1 cellular context compared by ENCODE assay signal in the genomic region with DNA sequence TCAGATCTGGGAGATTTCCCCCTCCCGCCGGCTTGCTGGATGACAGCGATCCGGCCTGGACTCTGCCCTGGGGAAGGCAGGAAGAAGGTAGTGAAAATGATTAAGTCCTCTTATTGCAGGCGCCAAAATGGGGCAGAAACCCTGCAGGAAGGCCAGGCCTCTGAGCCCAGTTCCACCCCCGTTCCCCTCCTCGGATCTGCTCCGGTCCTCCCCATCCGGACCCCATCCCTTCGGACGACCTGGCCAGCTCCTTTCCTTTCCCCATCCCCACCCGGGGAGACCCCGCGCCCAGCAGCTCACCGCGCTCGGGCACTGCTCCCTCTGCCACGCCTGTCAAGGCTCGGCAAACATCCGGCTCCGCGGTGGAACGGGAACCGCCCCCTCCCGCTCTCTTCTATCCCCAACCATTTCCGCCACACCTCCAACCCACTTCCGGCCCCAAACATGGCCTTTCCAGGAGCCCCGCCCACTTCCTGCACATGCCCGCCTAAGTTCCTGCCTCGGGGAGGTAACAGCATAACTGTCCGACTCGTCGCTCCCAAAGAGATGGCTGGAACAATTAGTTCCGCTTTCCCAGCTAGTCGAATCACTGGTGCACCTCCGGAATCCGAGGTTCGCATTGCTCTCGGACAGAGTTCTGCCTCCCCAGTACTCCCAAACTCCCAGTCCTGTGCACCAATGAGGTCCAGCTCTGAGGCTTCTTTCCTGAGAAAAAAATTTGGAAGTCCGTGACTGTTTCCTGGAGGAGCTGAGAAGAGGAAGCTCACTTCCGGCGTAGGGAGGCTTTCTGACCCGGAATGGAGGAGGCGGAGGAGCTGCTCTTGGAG.
TF ChIP-seq lines count a peak whose summit lies in the region.

A gene (minus strand): TSS at position 369 of the 827 bp plus-strand sequence. CDS start 4,512 bp downstream, outside the sequence.
A gene (plus strand): TSS at position 781 of the 827 bp plus-strand sequence. CDS start 17 bp downstream, at position 798.

TF ChIP-seq in HepG2, 621 proteins besides CTCF, POLR2A, EP300 and RAD21 (continued from another document and continues in another):
- TF ChIP-seq, protein P1, sequence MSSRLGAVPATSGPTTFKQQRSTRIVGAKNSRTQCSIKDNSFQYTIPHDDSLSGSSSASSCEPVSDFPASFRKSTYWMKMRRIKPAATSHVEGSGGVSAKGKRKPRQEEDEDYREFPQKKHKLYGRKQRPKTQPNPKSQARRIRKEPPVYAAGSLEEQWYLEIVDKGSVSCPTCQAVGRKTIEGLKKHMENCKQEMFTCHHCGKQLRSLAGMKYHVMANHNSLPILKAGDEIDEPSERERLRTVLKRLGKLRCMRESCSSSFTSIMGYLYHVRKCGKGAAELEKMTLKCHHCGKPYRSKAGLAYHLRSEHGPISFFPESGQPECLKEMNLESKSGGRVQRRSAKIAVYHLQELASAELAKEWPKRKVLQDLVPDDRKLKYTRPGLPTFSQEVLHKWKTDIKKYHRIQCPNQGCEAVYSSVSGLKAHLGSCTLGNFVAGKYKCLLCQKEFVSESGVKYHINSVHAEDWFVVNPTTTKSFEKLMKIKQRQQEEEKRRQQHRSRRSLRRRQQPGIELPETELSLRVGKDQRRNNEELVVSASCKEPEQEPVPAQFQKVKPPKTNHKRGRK (CRISPR knock-in tag; IDR thresholded peaks at IDR 0.05) = no peak
- TF ChIP-seq PHF5A (CRISPR knock-in tag; IDR thresholded peaks at IDR 0.05; ENCODE audit: low read depth, unreplicated experiment) (peak; percentile 26), ZSCAN29 (CRISPR knock-in tag; conservative IDR thresholded peaks at IDR 0.05) (peak; percentile 4; the same call in 1 of the 2 replicates), KAT7 (CRISPR knock-in tag; IDR thresholded peaks at IDR 0.05; ENCODE audit: borderline replicate concordance) (peak; percentile 83; the same call in 1 of the 2 replicates), ZNF124 (CRISPR knock-in tag; IDR thresholded peaks at IDR 0.05) (peak; percentile 88), ZMYM2 (CRISPR knock-in tag; IDR thresholded peaks at IDR 0.05) (no peak), HNRNPH1 (optimal IDR thresholded peaks at IDR 0.05; ENCODE audit: low read depth, low read length) (peak; percentile 71), MTF1 (CRISPR knock-in tag; IDR thresholded peaks at IDR 0.05) (no peak), ZNF788 (CRISPR knock-in tag; IDR thresholded peaks at IDR 0.05; ENCODE audit: borderline replicate concordance) (peak; percentile 95), ZNF660 (CRISPR knock-in tag; IDR thresholded peaks at IDR 0.05; ENCODE audit: borderline replicate concordance, low read depth) (no peak), NBN (conservative IDR thresholded peaks at IDR 0.05) (no peak), HNF4A (CRISPR knock-in tag; IDR thresholded peaks at IDR 0.05) (peak; percentile 57), LCORL (IDR thresholded peaks at IDR 0.05) (no peak), LCORL (CRISPR knock-in tag; IDR thresholded peaks at IDR 0.05) (peak; percentile 36; the same call in 1 of the 2 replicates), ZNF792 (CRISPR knock-in tag; IDR thresholded peaks at IDR 0.05) (peak; percentile 83; the same call in 1 of the 2 replicates), TBX3 (IDR thresholded peaks at IDR 0.05; ENCODE audit: borderline replicate concordance) (peak; percentile 63; the same call in 1 of the 2 replicates), PITX1 (CRISPR knock-in tag; IDR thresholded peaks at IDR 0.05) (peak; percentile 36; the same call in 1 of the 2 replicates), ZSCAN22 (CRISPR knock-in tag; IDR thresholded peaks at IDR 0.05) (no peak; the same call in 1 of the 2 replicates), NCOA5 (CRISPR knock-in tag; IDR thresholded peaks at IDR 0.05) (no peak), PAWR (CRISPR knock-in tag; IDR thresholded peaks at IDR 0.05; ENCODE audit: borderline replicate concordance) (no peak), PRMT3 (CRISPR knock-in tag; IDR thresholded peaks at IDR 0.05; ENCODE audit: borderline replicate concordance, low read depth) (no peak), ZNF138 (CRISPR knock-in tag; IDR thresholded peaks at IDR 0.05; ENCODE audit: low read depth) (no peak), MAF1 (CRISPR knock-in tag; IDR thresholded peaks at IDR 0.05; ENCODE audit: borderline replicate concordance) (no peak), ZSCAN21 (CRISPR knock-in tag; IDR thresholded peaks at IDR 0.05; ENCODE audit: borderline replicate concordance) (peak; percentile 75), IKZF4 (CRISPR knock-in tag; IDR thresholded peaks at IDR 0.05; ENCODE audit: borderline replicate concordance, low read depth, not compliant biosample characterization) (peak; percentile 68), SETDB1 (CRISPR knock-in tag; IDR thresholded peaks at IDR 0.05; ENCODE audit: borderline replicate concordance) (no peak), ZNF850 (CRISPR knock-in tag; conservative IDR thresholded peaks at IDR 0.05) (no peak), PPARG (CRISPR knock-in tag; conservative IDR thresholded peaks at IDR 0.05) (0 out of 2 replicates have a peak, but pooled peaks have one; percentile 16), ZNF33B (CRISPR knock-in tag; IDR thresholded peaks at IDR 0.05) (no peak), ZNF549 (CRISPR knock-in tag; IDR thresholded peaks at IDR 0.05) (no peak), KAT2B (IDR thresholded peaks at IDR 0.05; ENCODE audit: borderline replicate concordance, low read depth, low read length) (no peak), FIP1L1 (IDR thresholded peaks at IDR 0.05; ENCODE audit: borderline replicate concordance, insufficient read depth, low read depth, low read length) (no peak)
- TF ChIP-seq, protein P2, sequence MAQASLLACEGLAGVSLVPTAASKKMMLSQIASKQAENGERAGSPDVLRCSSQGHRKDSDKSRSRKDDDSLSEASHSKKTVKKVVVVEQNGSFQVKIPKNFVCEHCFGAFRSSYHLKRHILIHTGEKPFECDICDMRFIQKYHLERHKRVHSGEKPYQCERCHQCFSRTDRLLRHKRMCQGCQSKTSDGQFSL (CRISPR knock-in tag; IDR thresholded peaks at IDR 0.05) = no peak
- TF ChIP-seq, protein P3, sequence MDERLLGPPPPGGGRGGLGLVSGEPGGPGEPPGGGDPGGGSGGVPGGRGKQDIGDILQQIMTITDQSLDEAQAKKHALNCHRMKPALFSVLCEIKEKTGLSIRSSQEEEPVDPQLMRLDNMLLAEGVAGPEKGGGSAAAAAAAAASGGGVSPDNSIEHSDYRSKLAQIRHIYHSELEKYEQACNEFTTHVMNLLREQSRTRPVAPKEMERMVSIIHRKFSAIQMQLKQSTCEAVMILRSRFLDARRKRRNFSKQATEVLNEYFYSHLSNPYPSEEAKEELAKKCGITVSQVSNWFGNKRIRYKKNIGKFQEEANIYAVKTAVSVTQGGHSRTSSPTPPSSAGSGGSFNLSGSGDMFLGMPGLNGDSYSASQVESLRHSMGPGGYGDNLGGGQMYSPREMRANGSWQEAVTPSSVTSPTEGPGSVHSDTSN (CRISPR knock-in tag; IDR thresholded peaks at IDR 0.05) = no peak
- TF ChIP-seq, protein P4, sequence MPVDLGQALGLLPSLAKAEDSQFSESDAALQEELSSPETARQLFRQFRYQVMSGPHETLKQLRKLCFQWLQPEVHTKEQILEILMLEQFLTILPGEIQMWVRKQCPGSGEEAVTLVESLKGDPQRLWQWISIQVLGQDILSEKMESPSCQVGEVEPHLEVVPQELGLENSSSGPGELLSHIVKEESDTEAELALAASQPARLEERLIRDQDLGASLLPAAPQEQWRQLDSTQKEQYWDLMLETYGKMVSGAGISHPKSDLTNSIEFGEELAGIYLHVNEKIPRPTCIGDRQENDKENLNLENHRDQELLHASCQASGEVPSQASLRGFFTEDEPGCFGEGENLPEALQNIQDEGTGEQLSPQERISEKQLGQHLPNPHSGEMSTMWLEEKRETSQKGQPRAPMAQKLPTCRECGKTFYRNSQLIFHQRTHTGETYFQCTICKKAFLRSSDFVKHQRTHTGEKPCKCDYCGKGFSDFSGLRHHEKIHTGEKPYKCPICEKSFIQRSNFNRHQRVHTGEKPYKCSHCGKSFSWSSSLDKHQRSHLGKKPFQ (CRISPR knock-in tag; IDR thresholded peaks at IDR 0.05; ENCODE audit: insufficient replicate concordance) = peak; percentile 23
- TF ChIP-seq, protein P5, sequence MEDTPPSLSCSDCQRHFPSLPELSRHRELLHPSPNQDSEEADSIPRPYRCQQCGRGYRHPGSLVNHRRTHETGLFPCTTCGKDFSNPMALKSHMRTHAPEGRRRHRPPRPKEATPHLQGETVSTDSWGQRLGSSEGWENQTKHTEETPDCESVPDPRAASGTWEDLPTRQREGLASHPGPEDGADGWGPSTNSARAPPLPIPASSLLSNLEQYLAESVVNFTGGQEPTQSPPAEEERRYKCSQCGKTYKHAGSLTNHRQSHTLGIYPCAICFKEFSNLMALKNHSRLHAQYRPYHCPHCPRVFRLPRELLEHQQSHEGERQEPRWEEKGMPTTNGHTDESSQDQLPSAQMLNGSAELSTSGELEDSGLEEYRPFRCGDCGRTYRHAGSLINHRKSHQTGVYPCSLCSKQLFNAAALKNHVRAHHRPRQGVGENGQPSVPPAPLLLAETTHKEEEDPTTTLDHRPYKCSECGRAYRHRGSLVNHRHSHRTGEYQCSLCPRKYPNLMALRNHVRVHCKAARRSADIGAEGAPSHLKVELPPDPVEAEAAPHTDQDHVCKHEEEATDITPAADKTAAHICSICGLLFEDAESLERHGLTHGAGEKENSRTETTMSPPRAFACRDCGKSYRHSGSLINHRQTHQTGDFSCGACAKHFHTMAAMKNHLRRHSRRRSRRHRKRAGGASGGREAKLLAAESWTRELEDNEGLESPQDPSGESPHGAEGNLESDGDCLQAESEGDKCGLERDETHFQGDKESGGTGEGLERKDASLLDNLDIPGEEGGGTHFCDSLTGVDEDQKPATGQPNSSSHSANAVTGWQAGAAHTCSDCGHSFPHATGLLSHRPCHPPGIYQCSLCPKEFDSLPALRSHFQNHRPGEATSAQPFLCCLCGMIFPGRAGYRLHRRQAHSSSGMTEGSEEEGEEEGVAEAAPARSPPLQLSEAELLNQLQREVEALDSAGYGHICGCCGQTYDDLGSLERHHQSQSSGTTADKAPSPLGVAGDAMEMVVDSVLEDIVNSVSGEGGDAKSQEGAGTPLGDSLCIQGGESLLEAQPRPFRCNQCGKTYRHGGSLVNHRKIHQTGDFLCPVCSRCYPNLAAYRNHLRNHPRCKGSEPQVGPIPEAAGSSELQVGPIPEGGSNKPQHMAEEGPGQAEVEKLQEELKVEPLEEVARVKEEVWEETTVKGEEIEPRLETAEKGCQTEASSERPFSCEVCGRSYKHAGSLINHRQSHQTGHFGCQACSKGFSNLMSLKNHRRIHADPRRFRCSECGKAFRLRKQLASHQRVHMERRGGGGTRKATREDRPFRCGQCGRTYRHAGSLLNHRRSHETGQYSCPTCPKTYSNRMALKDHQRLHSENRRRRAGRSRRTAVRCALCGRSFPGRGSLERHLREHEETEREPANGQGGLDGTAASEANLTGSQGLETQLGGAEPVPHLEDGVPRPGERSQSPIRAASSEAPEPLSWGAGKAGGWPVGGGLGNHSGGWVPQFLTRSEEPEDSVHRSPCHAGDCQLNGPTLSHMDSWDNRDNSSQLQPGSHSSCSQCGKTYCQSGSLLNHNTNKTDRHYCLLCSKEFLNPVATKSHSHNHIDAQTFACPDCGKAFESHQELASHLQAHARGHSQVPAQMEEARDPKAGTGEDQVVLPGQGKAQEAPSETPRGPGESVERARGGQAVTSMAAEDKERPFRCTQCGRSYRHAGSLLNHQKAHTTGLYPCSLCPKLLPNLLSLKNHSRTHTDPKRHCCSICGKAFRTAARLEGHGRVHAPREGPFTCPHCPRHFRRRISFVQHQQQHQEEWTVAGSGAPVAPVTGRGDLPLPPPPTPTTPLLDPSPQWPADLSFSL (CRISPR knock-in tag; IDR thresholded peaks at IDR 0.05) = no peak
- TF ChIP-seq, protein P6, sequence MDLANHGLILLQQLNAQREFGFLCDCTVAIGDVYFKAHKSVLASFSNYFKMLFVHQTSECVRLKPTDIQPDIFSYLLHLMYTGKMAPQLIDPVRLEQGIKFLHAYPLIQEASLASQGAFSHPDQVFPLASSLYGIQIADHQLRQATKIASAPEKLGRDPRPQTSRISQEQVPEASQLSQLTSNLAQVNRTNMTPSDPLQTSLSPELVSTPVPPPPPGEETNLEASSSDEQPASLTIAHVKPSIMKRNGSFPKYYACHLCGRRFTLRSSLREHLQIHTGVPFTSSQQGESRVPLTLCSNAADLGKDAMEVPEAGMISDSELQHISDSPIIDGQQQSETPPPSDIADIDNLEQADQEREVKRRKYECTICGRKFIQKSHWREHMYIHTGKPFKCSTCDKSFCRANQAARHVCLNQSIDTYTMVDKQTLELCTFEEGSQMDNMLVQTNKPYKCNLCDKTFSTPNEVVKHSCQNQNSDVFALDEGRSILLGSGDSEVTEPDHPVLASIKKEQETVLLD (CRISPR knock-in tag; IDR thresholded peaks at IDR 0.05; ENCODE audit: low read depth) = 0 out of 2 replicates have a peak, but pooled peaks have one; percentile 69
- TF ChIP-seq, protein P7, sequence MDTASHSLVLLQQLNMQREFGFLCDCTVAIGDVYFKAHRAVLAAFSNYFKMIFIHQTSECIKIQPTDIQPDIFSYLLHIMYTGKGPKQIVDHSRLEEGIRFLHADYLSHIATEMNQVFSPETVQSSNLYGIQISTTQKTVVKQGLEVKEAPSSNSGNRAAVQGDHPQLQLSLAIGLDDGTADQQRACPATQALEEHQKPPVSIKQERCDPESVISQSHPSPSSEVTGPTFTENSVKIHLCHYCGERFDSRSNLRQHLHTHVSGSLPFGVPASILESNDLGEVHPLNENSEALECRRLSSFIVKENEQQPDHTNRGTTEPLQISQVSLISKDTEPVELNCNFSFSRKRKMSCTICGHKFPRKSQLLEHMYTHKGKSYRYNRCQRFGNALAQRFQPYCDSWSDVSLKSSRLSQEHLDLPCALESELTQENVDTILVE (CRISPR knock-in tag; IDR thresholded peaks at IDR 0.05) = peak; percentile 86
- TF ChIP-seq, protein P8, sequence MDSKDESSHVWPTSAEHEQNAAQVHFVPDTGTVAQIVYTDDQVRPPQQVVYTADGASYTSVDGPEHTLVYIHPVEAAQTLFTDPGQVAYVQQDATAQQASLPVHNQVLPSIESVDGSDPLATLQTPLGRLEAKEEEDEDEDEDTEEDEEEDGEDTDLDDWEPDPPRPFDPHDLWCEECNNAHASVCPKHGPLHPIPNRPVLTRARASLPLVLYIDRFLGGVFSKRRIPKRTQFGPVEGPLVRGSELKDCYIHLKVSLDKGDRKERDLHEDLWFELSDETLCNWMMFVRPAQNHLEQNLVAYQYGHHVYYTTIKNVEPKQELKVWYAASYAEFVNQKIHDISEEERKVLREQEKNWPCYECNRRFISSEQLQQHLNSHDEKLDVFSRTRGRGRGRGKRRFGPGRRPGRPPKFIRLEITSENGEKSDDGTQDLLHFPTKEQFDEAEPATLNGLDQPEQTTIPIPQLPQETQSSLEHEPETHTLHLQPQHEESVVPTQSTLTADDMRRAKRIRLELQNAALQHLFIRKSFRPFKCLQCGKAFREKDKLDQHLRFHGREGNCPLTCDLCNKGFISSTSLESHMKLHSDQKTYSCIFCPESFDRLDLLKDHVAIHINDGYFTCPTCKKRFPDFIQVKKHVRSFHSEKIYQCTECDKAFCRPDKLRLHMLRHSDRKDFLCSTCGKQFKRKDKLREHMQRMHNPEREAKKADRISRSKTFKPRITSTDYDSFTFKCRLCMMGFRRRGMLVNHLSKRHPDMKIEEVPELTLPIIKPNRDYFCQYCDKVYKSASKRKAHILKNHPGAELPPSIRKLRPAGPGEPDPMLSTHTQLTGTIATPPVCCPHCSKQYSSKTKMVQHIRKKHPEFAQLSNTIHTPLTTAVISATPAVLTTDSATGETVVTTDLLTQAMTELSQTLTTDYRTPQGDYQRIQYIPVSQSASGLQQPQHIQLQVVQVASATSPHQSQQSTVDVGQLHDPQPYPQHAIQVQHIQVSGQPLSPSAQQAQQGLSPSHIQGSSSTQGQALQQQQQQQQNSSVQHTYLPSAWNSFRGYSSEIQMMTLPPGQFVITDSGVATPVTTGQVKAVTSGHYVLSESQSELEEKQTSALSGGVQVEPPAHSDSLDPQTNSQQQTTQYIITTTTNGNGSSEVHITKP (CRISPR knock-in tag; IDR thresholded peaks at IDR 0.05; ENCODE audit: low read depth) = peak; percentile 45; the same call in 1 of the 2 replicates
